ENCODE assay signal across 9 cellular contexts in the genomic region with DNA sequence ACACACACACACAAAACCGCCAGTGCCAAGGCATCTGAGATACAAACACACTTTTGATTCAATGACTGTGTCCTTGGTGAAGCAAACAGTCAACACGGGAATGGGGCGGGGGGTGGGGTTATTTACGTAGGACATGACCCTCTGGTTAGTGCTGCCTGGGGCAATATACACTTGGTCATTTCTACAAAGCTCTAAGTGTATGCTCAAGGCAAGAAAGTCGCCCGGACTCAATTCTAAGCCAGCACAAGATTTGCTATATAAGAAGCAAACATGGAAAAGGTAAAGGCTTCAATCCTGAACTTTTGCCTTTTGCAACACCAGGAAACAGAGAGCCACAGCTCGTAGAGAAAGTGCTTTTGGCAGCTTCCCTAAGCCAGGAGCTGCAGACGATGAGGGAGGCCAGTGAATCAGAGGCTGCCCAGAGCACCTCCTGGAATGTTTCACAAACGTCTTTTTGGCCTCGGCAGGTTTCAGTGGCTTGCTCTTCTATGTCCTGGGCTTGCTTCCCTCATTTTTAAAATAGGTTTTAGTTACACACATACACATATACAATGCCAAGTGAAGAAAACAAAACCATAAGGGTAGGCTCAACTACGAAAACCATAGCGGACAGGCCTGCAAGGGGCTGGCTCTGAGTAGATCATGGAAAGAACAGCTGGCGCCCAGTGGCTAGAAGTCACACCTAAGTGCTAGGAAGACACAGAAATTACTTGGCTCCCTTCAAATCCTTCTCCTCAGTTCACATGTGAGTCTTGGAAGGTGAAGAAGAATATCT.
DNase-seq lines count a peak whose midpoint lies in the region; ATAC-seq, FAIRE-seq and TF ChIP-seq lines count a peak whose summit lies in the region.
"Had no signal": no experiment of that assay in that cellular context is flagged by ENCODE, and none has a peak within 500 bp of the region (broad histone marks: within the 10 kb centered on the region; RNA-seq: fewer than 3 reads in every experiment).

No MANE protein-coding gene starts in this region.

- DNase-seq in HK-2 (ENCODE audit: unreplicated experiment) (peak; percentile 61), body of pancreas (peak; percentile 47 to 71 (median 64)), hepatocyte (ENCODE audit: low spot score) (peak; percentile 65), GM12891 (ENCODE audit: insufficient read length, low spot score) (no peak), NCI-H1694 treated with DMSO at 0.1 percent for 48 hours (lab: John Stamatoyannopoulos, UW) (no peak), cerebellar cortex (ENCODE audit: low spot score) (no peak)
- DNase-seq in activated T-cell treated with anti-CD3 and anti-CD28 coated beads, Interleukin-2, amount 50 U/mL, for 1 hour = no peak
- DNase-seq: activated effector memory CD4-positive, alpha-beta T cell treated with Interleukin-2 at 50 U/mL for 16 hours had no signal

- peaks cover 43% of the 10 kb centered on the region for H3K79me2 ChIP-seq in hepatocyte

- peak overlapping the region; percentile 60 to 86 (median 70) for H3K27ac ChIP-seq in body of pancreas
- peak overlapping the region; percentile 71 for H3K27ac ChIP-seq in hepatocyte
- peak overlapping the region in 15 of 21 experiments; percentile 3 to 75 (median 43) for H3K27ac ChIP-seq in skin epidermis

- H3K9me2 ChIP-seq in hepatocyte (replicated peaks; ENCODE audit: insufficient read depth) = no peaks in the 10 kb centered on the region

- no peaks in the 10 kb centered on the region for H4K20me1 ChIP-seq in hepatocyte (ENCODE audit: insufficient read depth, poor library complexity, severe bottlenecking)

- no peak overlapping the region for H3K4me3 ChIP-seq in body of pancreas
- no peak overlapping the region for H3K4me3 ChIP-seq in hepatocyte
- no peak overlapping the region for H3K4me3 ChIP-seq in skin epidermis

- H3K4me2 ChIP-seq in hepatocyte = peak overlapping the region; percentile 61

- no peaks in the 10 kb centered on the region for H3K9me3 ChIP-seq in body of pancreas
- H3K9me3 ChIP-seq in hepatocyte (ENCODE audit: low read depth) = no peaks in the 10 kb centered on the region

- H3K36me3 ChIP-seq in body of pancreas (replicated peaks in 1 of 2; ENCODE audit: insufficient read depth in 1 of 2, low read depth in 2 of 2) (no peaks in the 10 kb centered on the region), hepatocyte (replicated peaks; ENCODE audit: insufficient read depth, low read depth) (no peaks in the 10 kb centered on the region)

- 35% methylated on average over 13 of the region's 13 CpGs for WGBS in body of pancreas, 2 donors
- 33% methylated on average over 13 of the region's 13 CpGs for WGBS in hepatocyte (ENCODE audit: low lambda C conversion rate, missing lambda C conversion rate)

- no peaks in the 10 kb centered on the region for H3K27me3 ChIP-seq in body of pancreas
- no peaks in the 10 kb centered on the region for H3K27me3 ChIP-seq in hepatocyte

- peak; percentile 78 for ATAC-seq in body of pancreas

- H2AFZ ChIP-seq in hepatocyte = no peak overlapping the region

- TF ChIP-seq CTCF in body of pancreas (IDR thresholded peaks at IDR 0.05) = no peak
- no peak for TF ChIP-seq CTCF in hepatocyte (IDR thresholded peaks at IDR 0.05; ENCODE audit: poor library complexity)

- H3K4me1 ChIP-seq in body of pancreas = peaks cover 40% of the 10 kb centered on the region
- H3K4me1 ChIP-seq in hepatocyte (ENCODE audit: insufficient read depth) = peaks cover 19% of the 10 kb centered on the region

- FAIRE-seq in GM12891 (lab: Jason Lieb, UNC) = no peak

- intact Hi-C loops in body of pancreas (cut with DNase I) = no loop called here

- TF ChIP-seq POLR2A in body of pancreas (IDR thresholded peaks at IDR 0.05) = peak in 1 of 3 donors; percentile 24
- TF ChIP-seq POLR2A in GM12891 (IDR thresholded peaks at IDR 0.05; ENCODE audit: low read depth, low read length) = no peak

TF ChIP-seq in GM12891, 5 proteins besides CTCF, POLR2A, EP300 and RAD21:
- TF ChIP-seq POLR2AphosphoS5 (IDR thresholded peaks at IDR 0.05; ENCODE audit: low read depth, low read length) (no peak), PAX5 (IDR thresholded peaks at IDR 0.05; ENCODE audit: insufficient read depth, low read length, severe bottlenecking) (no peak), POU2F2 (IDR thresholded peaks at IDR 0.05; ENCODE audit: low read depth, low read length) (no peak), TAF1 (IDR thresholded peaks at IDR 0.05; ENCODE audit: low read depth, low read length) (no peak), SPI1 (IDR thresholded peaks at IDR 0.05; ENCODE audit: low read depth, low read length) (no peak)

Comparison
In these comparisons a context has a peak if more than half of its experiments do, and no peak if none do; other contexts are left out.
1. DNase-seq: peak in HK-2 (single experiment), body of pancreas (4 of 4) and hepatocyte (single experiment); none in GM12891 (single experiment), NCI-H1694 treated with DMSO at 0.1 percent for 48 hours (single experiment), cerebellar cortex (single experiment) and activated T-cell treated with anti-CD3 and anti-CD28 coated beads, Interleukin-2, amount 50 U/mL, for 1 hour (single experiment).
2. Peak in every context shown above with its lines, with median percentiles within 50 percentile points of each other: H3K27ac ChIP-seq.